Comparison of ENCODE assay signal across 1 cellular context in the genomic region with DNA sequence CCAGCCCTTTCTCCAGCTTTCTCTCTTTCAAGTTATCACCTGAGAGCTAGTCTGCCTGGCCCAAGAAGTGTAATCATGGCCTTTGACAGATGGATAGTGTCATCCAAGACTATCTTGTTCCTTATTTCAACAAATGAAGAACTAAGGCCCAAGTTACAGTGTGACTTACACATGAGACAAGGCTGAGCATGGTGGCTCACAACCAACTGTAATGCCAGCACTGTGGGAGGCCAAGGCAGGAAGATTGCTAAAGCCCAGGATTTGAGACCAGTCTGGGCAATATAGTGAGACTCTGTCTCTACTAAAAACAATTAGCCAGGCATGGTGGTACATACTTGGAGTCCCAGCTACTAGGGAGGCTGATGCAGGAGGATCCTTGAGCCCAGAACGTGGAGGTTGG.
TF ChIP-seq lines count a peak whose summit lies in the region.

No MANE protein-coding gene starts in this region.

TF ChIP-seq in HCT116, 20 proteins besides CTCF, POLR2A, EP300 and RAD21:
- TF ChIP-seq EZH2 (IDR thresholded peaks at IDR 0.05), result no peak
- no peak for TF ChIP-seq EGR1 (IDR thresholded peaks at IDR 0.05; ENCODE audit: low read depth)
- no peak for TF ChIP-seq ZFX (IDR thresholded peaks at IDR 0.05)
- TF ChIP-seq TCF7L2 (IDR thresholded peaks at IDR 0.05; ENCODE audit: borderline replicate concordance, extremely low read depth, insufficient read depth, insufficient read length), result no peak
- no peak for TF ChIP-seq YY1 (IDR thresholded peaks at IDR 0.05; ENCODE audit: extremely low read depth, insufficient replicate concordance, low read depth, low read length)
